ENCODE assay signal across 1 cellular context in genomic region chr20:62149532-62150235, GRCh38.
TF ChIP-seq lines count a peak whose summit lies in the region.

No MANE protein-coding gene starts in this region.

TF ChIP-seq in WTC11, 78 proteins besides CTCF, POLR2A, EP300 and RAD21 (continued from another document):
- TF ChIP-seq ZNF512 (CRISPR knock-in tag; IDR thresholded peaks at IDR 0.05; ENCODE audit: borderline replicate concordance) (no peak), ERG (CRISPR knock-in tag; IDR thresholded peaks at IDR 0.05) (no peak), CREM (CRISPR knock-in tag; IDR thresholded peaks at IDR 0.05) (no peak), IRF1 (CRISPR knock-in tag; IDR thresholded peaks at IDR 0.05) (no peak), ZNF396 (CRISPR knock-in tag; IDR thresholded peaks at IDR 0.05; ENCODE audit: borderline replicate concordance) (no peak), ETV6 (CRISPR knock-in tag; IDR thresholded peaks at IDR 0.05) (no peak), USF1 (CRISPR knock-in tag; IDR thresholded peaks at IDR 0.05) (no peak), USF2 (CRISPR knock-in tag; IDR thresholded peaks at IDR 0.05) (no peak), ZNF263 (CRISPR knock-in tag; IDR thresholded peaks at IDR 0.05; ENCODE audit: low read depth) (no peak)
TF ChIP-seq in WTC11: peak in this region for 0.
